ENCODE assay signal across 24 cellular contexts in the genomic region with DNA sequence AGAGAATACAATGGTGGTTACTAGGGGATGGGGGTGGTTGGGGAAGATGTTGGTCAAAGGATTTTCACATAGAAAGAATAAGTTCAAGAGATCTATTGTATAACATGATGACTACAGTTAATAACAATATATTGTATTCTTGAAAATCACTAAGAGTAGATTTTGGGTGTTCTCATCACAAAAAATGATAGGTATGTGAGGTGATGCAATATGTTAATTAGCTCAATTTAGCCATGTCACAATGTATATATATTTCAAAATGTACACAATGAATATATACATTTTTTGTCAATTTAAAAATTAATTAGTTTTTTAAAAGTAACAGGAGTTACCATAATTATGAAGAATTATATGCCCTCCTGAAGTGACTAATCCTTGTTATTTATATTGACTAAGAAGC.
"Had no signal": no experiment of that assay in that cellular context is flagged by ENCODE, and none has a peak within 500 bp of the region (broad histone marks: within the 10 kb centered on the region; RNA-seq: fewer than 3 reads in every experiment).

No MANE protein-coding gene starts in this region.

- DNase-seq: KBM-7, MV-4-11, NCI-H1048, NCI-H1105, NCI-H1417, NCI-H146, NCI-H1694 treated with DMSO at 0.1 percent for 48 hours, NCI-H1930, NCI-H2081, NCI-H2107, NCI-H226, NCI-H446, NCI-H510A, NCI-H524 treated with DMSO at 0.1 percent for 48 hours, NCI-H69, NCI-H774, Right ventricle myocardium superior, RPMI8226, SIG-M5 had no signal

- H3K27ac ChIP-seq: HL-60, SJSA1, SK-N-MC had no signal

- H3K27me3 ChIP-seq: SJSA1 had no signal

- FAIRE-seq: HTR-8/SVneo, RCC 7860 had no signal

- H3K9me3 ChIP-seq: SJSA1 had no signal

- H3K4me3 ChIP-seq: SJSA1, SK-N-MC had no signal
